ENCODE assay signal across 8 cellular contexts in genomic region chr17:7589204-7589868, GRCh38. TPM values are rescaled to one million over a fixed set of nuclear protein-coding genes. Genes with fewer than 3 reads are reported as not detected.
DNase-seq lines count a peak whose midpoint lies in the region; ATAC-seq and TF ChIP-seq lines count a peak whose summit lies in the region.

No MANE protein-coding gene starts in this region.

- no peak overlapping the region for H3K4me3 ChIP-seq in IMR-90 (ENCODE audit: insufficient read depth, low read depth, low read length)
- no peak overlapping the region for H3K4me3 ChIP-seq in effector memory CD4-positive, alpha-beta T cell (ENCODE audit: insufficient read depth, low read depth, low read length, poor library complexity, severe bottlenecking)
- peak overlapping the region; percentile 18 for H3K4me3 ChIP-seq in lower leg skin (ENCODE audit: low read depth, poor library complexity, severe bottlenecking)

- H3K14ac ChIP-seq in IMR-90 (replicated peaks; ENCODE audit: low read depth, low read length) = no peak overlapping the region

- peaks cover 15% of the 10 kb centered on the region for H4K20me1 ChIP-seq in IMR-90 (ENCODE audit: insufficient read depth, low read length)

- POLR2A ChIA-PET in IMR-90 (lab: Charles Lee; ENCODE audit: unreplicated experiment) = interaction anchor here (0.5 to 1.1 kb wide), 4 partner anchors 9 to 97 kb away, joined by 3 to 6 read pairs (median 4); partner anchors contain the start of gene CD68

- H2BK20ac ChIP-seq in IMR-90 (ENCODE audit: low read depth, low read length) = no peak overlapping the region

- H4K91ac ChIP-seq in IMR-90 (ENCODE audit: insufficient read depth, low read depth, low read length) = no peak overlapping the region; the same call in 1 of the 2 replicates

- no peaks in the 10 kb centered on the region for H3K27me3 ChIP-seq in IMR-90 (ENCODE audit: control insufficient read depth, insufficient read depth, low read length)
- H3K27me3 ChIP-seq in effector memory CD4-positive, alpha-beta T cell (replicated peaks; ENCODE audit: control insufficient read depth, insufficient read depth, low read length, poor library complexity, severe bottlenecking) = no peaks in the 10 kb centered on the region

- H3K23ac ChIP-seq in IMR-90 (ENCODE audit: low read depth, low read length) = no peak overlapping the region

- in situ Hi-C loops in IMR-90 (cut with MboI; ENCODE audit: low sequenced_read_pairs) = no loop called here

- no peak overlapping the region for H2BK5ac ChIP-seq in IMR-90 (ENCODE audit: low read depth, low read length, poor library complexity, severe bottlenecking)

- CTCF ChIA-PET in IMR-90 (lab: Yijun Ruan, JAX) = interaction anchor here (0.6 to 1.5 kb wide), 7 partner anchors 9 to 631 kb away, joined by 3 to 9 read pairs (median 4); no protein-coding TSS in a partner anchor

- TF ChIP-seq POLR2A in IMR-90 (IDR thresholded peaks at IDR 0.05; ENCODE audit: low read depth, low read length) = peak; percentile 41; the same call in 1 of the 2 replicates
- no peak for TF ChIP-seq POLR2A in lower leg skin (IDR thresholded peaks at IDR 0.05)

- no peak overlapping the region for H3K9ac ChIP-seq in IMR-90 (ENCODE audit: low read depth, low read length)

- no TSS peak for BruUV-seq in IMR-90 (replicated peaks; lab: Mats Ljungman, UMichigan)

- dilution Hi-C loops in IMR-90 (cut with HindIII; ENCODE audit: low sequenced_read_pairs, unreplicated experiment) = no loop called here

- ATAC-seq in IMR-90 (ENCODE audit: low read depth) (peak; percentile 64), HG03342 (IDR thresholded peaks at IDR 0.05; ENCODE audit: unreplicated experiment) (no peak)

- peaks cover 17% of the 10 kb centered on the region for H3K9me1 ChIP-seq in IMR-90 (ENCODE audit: insufficient read depth, low read length)

- H3K79me1 ChIP-seq in IMR-90 (ENCODE audit: low read depth in 1 of 2, low read length in 2 of 2) = peaks cover 25 to 64% of the 10 kb centered on the region in 2 experiments

- H2BK15ac ChIP-seq in IMR-90 (ENCODE audit: low read depth, low read length) = no peak overlapping the region

- H3K4me2 ChIP-seq in IMR-90 (ENCODE audit: low read depth, low read length) = no peak overlapping the region; the same call in 1 of the 2 replicates

- H3K18ac ChIP-seq in IMR-90 (ENCODE audit: low read depth, low read length) = no peak overlapping the region

- peak overlapping the region; percentile 49 for H2AK5ac ChIP-seq in IMR-90 (ENCODE audit: low read depth, low read length)

- H2AFZ ChIP-seq in IMR-90 (replicated peaks; ENCODE audit: low read length, poor library complexity) = peak overlapping the region; percentile 72

- intact Hi-C loops in IMR-90 (cut with micrococcal nuclease) = loop anchor here (1.0 to 2.0 kb wide), 2 partner anchors 75 to 309 kb away; partner anchors contain the start of gene SLC2A4
- intact Hi-C loops in lower leg skin (cut with DNase I; ENCODE audit: low total_unique reads) = no loop called here

- peak overlapping the region in 1 of 2 experiments; percentile 39; a peak in 2 of 4 replicates for H4K8ac ChIP-seq in IMR-90 (ENCODE audit: low read depth in 2 of 2, low read length in 2 of 2)

- H4K5ac ChIP-seq in IMR-90 (ENCODE audit: low read depth, low read length) = no peak overlapping the region

- WGBS in IMR-90 (ENCODE audit: extremely low coverage in 2 of 2, insufficient read length in 1 of 2), 2 experiments = 10% methylated on average over 35 of the region's 56 CpGs; no CpG with 5 or more reads in 1 of the 2 experiments
- 7 to 34% methylated on average over 9 to 37 of the region's 56 CpGs for WGBS in lower leg skin, 2 donors

- TF ChIP-seq CTCF in AG09319 (IDR thresholded peaks at IDR 0.05; ENCODE audit: low read depth, low read length) = peak; percentile 91
- peak; percentile 79 for TF ChIP-seq CTCF in IMR-90 (conservative IDR thresholded peaks at IDR 0.05; ENCODE audit: low read depth, low read length)
- TF ChIP-seq CTCF in lower leg skin (IDR thresholded peaks at IDR 0.05) = peak in 1 of 3 donors; percentile 72

- H2BK120ac ChIP-seq in IMR-90 (ENCODE audit: low read depth, low read length) = no peak overlapping the region

- DNase-seq in AG09319 (ENCODE audit: extremely low read depth, low read depth) (peak; percentile 65), IMR-90 (peak; percentile 83), lower leg skin (ENCODE audit: low spot score in 2 of 2) (peak; percentile 80 to 97), foreskin melanocyte (no peak)
- DNase-seq in activated CD8-positive, alpha-beta memory T cell treated with anti-CD3 and anti-CD28 coated beads for 24 hours = peak; percentile 86
- DNase-seq in effector memory CD4-positive, alpha-beta T cell = peak; percentile 25 to 44 (median 39)
- peak; percentile 65 to 73 for DNase-seq in stimulated activated CD4-positive, alpha-beta T cell treated with anti-CD3 and anti-CD28 coated beads, Interleukin-2, amount 100 ng/mL, for 24 hours

- H3K9me3 ChIP-seq in IMR-90 (ENCODE audit: control insufficient read depth, insufficient read depth, low read length) = no peaks in the 10 kb centered on the region
- H3K9me3 ChIP-seq in effector memory CD4-positive, alpha-beta T cell (ENCODE audit: control insufficient read depth, low read length) = no peaks in the 10 kb centered on the region

- peak overlapping the region; percentile 83 for H2AK9ac ChIP-seq in IMR-90 (replicated peaks; ENCODE audit: low read depth, low read length, poor library complexity)

- H3K56ac ChIP-seq in IMR-90 (ENCODE audit: extremely low read depth, insufficient read depth, low read length) = no peak overlapping the region

- H3K36me3 ChIP-seq in IMR-90 (ENCODE audit: control insufficient read depth, insufficient read depth, low read length) = peaks cover 44% of the 10 kb centered on the region
- peaks cover 49% of the 10 kb centered on the region for H3K36me3 ChIP-seq in effector memory CD4-positive, alpha-beta T cell (ENCODE audit: control insufficient read depth, insufficient read depth, low read length)

- H3K27ac ChIP-seq in IMR-90 (ENCODE audit: insufficient read depth, low read length) = no peak overlapping the region; the same call in 1 of the 2 replicates
- H3K27ac ChIP-seq in effector memory CD4-positive, alpha-beta T cell (ENCODE audit: insufficient read depth, low read length, poor library complexity, severe bottlenecking) = no peak overlapping the region

- H3K4me1 ChIP-seq in IMR-90 (ENCODE audit: control insufficient read depth, insufficient read depth, low read length) = peaks cover 32% of the 10 kb centered on the region
- peaks cover 6% of the 10 kb centered on the region for H3K4me1 ChIP-seq in effector memory CD4-positive, alpha-beta T cell (ENCODE audit: control insufficient read depth, insufficient read depth, low read length, poor library complexity, severe bottlenecking)

- no peak overlapping the region for H3K4ac ChIP-seq in IMR-90 (ENCODE audit: low read depth, low read length)

- peak; percentile 78 for TF ChIP-seq RAD21 in IMR-90 (IDR thresholded peaks at IDR 0.05; ENCODE audit: low read length)

TF ChIP-seq in IMR-90, 13 proteins besides CTCF, POLR2A, EP300 and RAD21 (continues in another document):
- no peak for TF ChIP-seq CHD1 (IDR thresholded peaks at IDR 0.05; ENCODE audit: low read depth, low read length)
- TF ChIP-seq MXI1 (IDR thresholded peaks at IDR 0.05; ENCODE audit: borderline replicate concordance, low read depth, low read length) = no peak
- no peak for TF ChIP-seq ELK1 (IDR thresholded peaks at IDR 0.05; ENCODE audit: borderline replicate concordance, low read depth, low read length)
- TF ChIP-seq FOS (IDR thresholded peaks at IDR 0.05; ENCODE audit: low read depth, low read length) = no peak
- TF ChIP-seq MAZ (IDR thresholded peaks at IDR 0.05; ENCODE audit: borderline replicate concordance, low read depth, low read length) = peak; percentile 35; the same call in 1 of the 2 replicates
- TF ChIP-seq NFE2L2 (IDR thresholded peaks at IDR 0.05; ENCODE audit: low read depth, low read length) = no peak
- no peak for TF ChIP-seq MAFK (IDR thresholded peaks at IDR 0.05; ENCODE audit: low read depth, low read length)
- TF ChIP-seq RFX5 (IDR thresholded peaks at IDR 0.05; ENCODE audit: low read depth, low read length) = no peak

RNA-seq across cellular contexts. Expression of gene SOX15, which starts 0.6 kb away (rescaled TPM):
- total RNA-seq in IMR-90 (2012; rRNA removed) (0.18 and 0.28 TPM in 2 replicates), lower leg skin (100 to 1,000 TPM in 1 of 4 donors, 10 to 100 TPM in 3; 61.9 to 106 (median 77.8) TPM)
- polyA plus RNA-seq in IMR-90 (2012; rRNA removed) = 0.62 and 1.0 TPM in 2 replicates
- 2.4 and 3.1 TPM in 2 replicates for polyA plus RNA-seq in IMR-90 (2012; cell fraction: cytosol; rRNA removed)
- 0.84 and 3.4 TPM in 2 replicates for polyA plus RNA-seq in IMR-90 (2012; cell fraction: nucleus; rRNA removed; ENCODE audit: low replicate concordance)

RNA-seq across cellular contexts. Expression of gene MPDU1, which starts 5.7 kb away (rescaled TPM):
- total RNA-seq in IMR-90 (2012; rRNA removed) (142 and 149 TPM in 2 replicates), lower leg skin (10 to 100 TPM; 30.4 to 97.7 (median 74.4) TPM)
- polyA plus RNA-seq in IMR-90 (2012; rRNA removed) = 135 and 152 TPM in 2 replicates
- 111 and 139 TPM in 2 replicates for polyA plus RNA-seq in IMR-90 (2012; cell fraction: cytosol; rRNA removed)
- polyA plus RNA-seq in IMR-90 (2012; cell fraction: nucleus; rRNA removed; ENCODE audit: low replicate concordance) = 74.4 and 102 TPM in 2 replicates

RNA-seq across cellular contexts. Expression of gene CD68, which starts 9.9 kb away (rescaled TPM):
- total RNA-seq in IMR-90 (2012; rRNA removed) (16.0 and 23.3 TPM in 2 replicates), lower leg skin (10 to 100 TPM; 14.2 to 26.9 (median 16.2) TPM)
- 43.1 and 55.0 TPM in 2 replicates for polyA plus RNA-seq in IMR-90 (2012; rRNA removed)
- polyA plus RNA-seq in IMR-90 (2012; cell fraction: cytosol; rRNA removed) = 18.3 and 59.5 TPM in 2 replicates
- 2.6 and 3.5 TPM in 2 replicates for polyA plus RNA-seq in IMR-90 (2012; cell fraction: nucleus; rRNA removed; ENCODE audit: low replicate concordance)

RNA-seq across cellular contexts. Expression of gene FXR2, which starts 25.4 kb away (rescaled TPM):
- total RNA-seq in IMR-90 (2012; rRNA removed) (38.6 and 39.1 TPM in 2 replicates), lower leg skin (10 to 100 TPM; 32.1 to 35.7 (median 33.9) TPM)
- 55.9 and 59.8 TPM in 2 replicates for polyA plus RNA-seq in IMR-90 (2012; rRNA removed)
- 27.8 and 47.9 TPM in 2 replicates for polyA plus RNA-seq in IMR-90 (2012; cell fraction: cytosol; rRNA removed)
- polyA plus RNA-seq in IMR-90 (2012; cell fraction: nucleus; rRNA removed; ENCODE audit: low replicate concordance) = 55.8 and 92.1 TPM in 2 replicates

RNA-seq across cellular contexts. Expression of gene SENP3, which starts 27.6 kb away (rescaled TPM):
- 72.8 and 120 TPM in 2 replicates for total RNA-seq in IMR-90 (2012; rRNA removed)
- 74.7 and 82.4 TPM in 2 replicates for polyA plus RNA-seq in IMR-90 (2012; rRNA removed)
- 37.8 and 97.7 TPM in 2 replicates for polyA plus RNA-seq in IMR-90 (2012; cell fraction: cytosol; rRNA removed)
- 35.2 and 52.7 TPM in 2 replicates for polyA plus RNA-seq in IMR-90 (2012; cell fraction: nucleus; rRNA removed; ENCODE audit: low replicate concordance)
- 10 to 100 TPM; 39.5 to 53.0 (median 48.7) TPM for total RNA-seq in lower leg skin

Comparison
In these comparisons a context has a peak if more than half of its experiments do, and no peak if none do; other contexts are left out.
1. RNA of gene SOX15, which starts 0.6 kb away (total RNA-seq): 61.9 to 106 TPM in lower leg skin; 0.18 to 0.28 TPM in IMR-90; every median in the first group is over 10 times any median in the second.